25 cellular contexts compared by ENCODE assay signal in genomic region chr2:114940785-114941458, GRCh38.
A peak's percentile ranks its signal among the peaks of the same experiment; 100 is the strongest.
DNase-seq lines count a peak whose midpoint lies in the region; ATAC-seq and TF ChIP-seq lines count a peak whose summit lies in the region.
"Had no signal": no experiment of that assay in that cellular context is flagged by ENCODE, and none has a peak within 500 bp of the region (broad histone marks: within the 10 kb centered on the region; RNA-seq: fewer than 3 reads in every experiment).

No MANE protein-coding gene starts in this region.

- no peaks in the 10 kb centered on the region for H3K27me3 ChIP-seq in HAP-1 (ENCODE audit: low read depth)
- H3K27me3 ChIP-seq: MG63, SJCRH30 had no signal

- CTCF ChIA-PET in HEK293T (lab: Yijun Ruan, JAX): no interaction called here

- H3K9me3 ChIP-seq in HAP-1: no peaks in the 10 kb centered on the region
- H3K9me3 ChIP-seq: A549, MG63, SJCRH30 had no signal

- no peak overlapping the region for H3K4me3 ChIP-seq in HAP-1
- H3K4me3 ChIP-seq: A549, MG63, PC-9, SJCRH30 had no signal

- ATAC-seq in left lobe of liver: no peak
- ATAC-seq: A549, Right ventricle myocardium inferior had no signal

- POLR2A ChIA-PET in HEK293T (lab: Yijun Ruan, JAX): no interaction called here

- peak; percentile 11 to 89 for DNase-seq in HAP-1 (ENCODE audit: low spot score in 2 of 2)
- peak; percentile 33 for DNase-seq in inferior parietal cortex (ENCODE audit: extremely low spot score)
- peak; percentile 69 for DNase-seq in pons (ENCODE audit: low spot score)
- no peak for DNase-seq in NOMO-1 (lab: John Stamatoyannopoulos, UW; ENCODE audit: unreplicated experiment in 2 of 2)
- DNase-seq in C1 segment of cervical spinal cord (lab: John Stamatoyannopoulos, UW): no peak
- DNase-seq in HEK293T (ENCODE audit: extremely low spot score): no peak
- DNase-seq in left lobe of liver (ENCODE audit: low spot score): no peak
- DNase-seq: Calu3; CD8-positive, alpha-beta memory T cell; DMS153; DND-41; IMR-90; KG1; MG63; NCI-H1105 treated with DMSO at 0.1 percent for 48 hours; NCI-H146; NCI-H1930; NCI-H2107; NCI-H524; NCI-H748 treated with DMSO at 0.1 percent for 48 hours; NK-92 treated with Interleukin-12 subunit alpha and Interleukin-12 subunit beta, amount 100 ng/mL, for 24 hours; PC-9; SJCRH30 had no signal

- in situ Hi-C loops in HAP-1 (cut with MboI; ENCODE audit: low sequenced_read_pairs): no loop called here

- H3K36me3 ChIP-seq in HAP-1 (replicated peaks): no peaks in the 10 kb centered on the region
- H3K36me3 ChIP-seq: MG63, SJCRH30 had no signal

- H3K4me1 ChIP-seq in HAP-1: peaks cover 13% of the 10 kb centered on the region
- H3K4me1 ChIP-seq: A549, SJCRH30 had no signal

TF ChIP-seq in HEK293T, 16 proteins besides CTCF, POLR2A, EP300 and RAD21:
- TF ChIP-seq LEF1 (IDR thresholded peaks at IDR 0.05; ENCODE audit: borderline replicate concordance) (no peak), HDGF (IDR thresholded peaks at IDR 0.05; ENCODE audit: borderline replicate concordance) (no peak), PKNOX1 (IDR thresholded peaks at IDR 0.05) (no peak), SUZ12 (IDR thresholded peaks at IDR 0.05) (no peak), FOXM1 (IDR thresholded peaks at IDR 0.05; ENCODE audit: borderline replicate concordance) (no peak), ELF4 (IDR thresholded peaks at IDR 0.05) (no peak)

Comparison
In these comparisons a context has a peak if more than half of its experiments do, and no peak if none do; other contexts are left out.
1. DNase-seq: peak in HAP-1 (2 of 2), inferior parietal cortex (single experiment) and pons (single experiment); none in NOMO-1 (0 of 2), C1 segment of cervical spinal cord (0 of 14), HEK293T (single experiment) and left lobe of liver (single experiment).